In the genomic region with DNA sequence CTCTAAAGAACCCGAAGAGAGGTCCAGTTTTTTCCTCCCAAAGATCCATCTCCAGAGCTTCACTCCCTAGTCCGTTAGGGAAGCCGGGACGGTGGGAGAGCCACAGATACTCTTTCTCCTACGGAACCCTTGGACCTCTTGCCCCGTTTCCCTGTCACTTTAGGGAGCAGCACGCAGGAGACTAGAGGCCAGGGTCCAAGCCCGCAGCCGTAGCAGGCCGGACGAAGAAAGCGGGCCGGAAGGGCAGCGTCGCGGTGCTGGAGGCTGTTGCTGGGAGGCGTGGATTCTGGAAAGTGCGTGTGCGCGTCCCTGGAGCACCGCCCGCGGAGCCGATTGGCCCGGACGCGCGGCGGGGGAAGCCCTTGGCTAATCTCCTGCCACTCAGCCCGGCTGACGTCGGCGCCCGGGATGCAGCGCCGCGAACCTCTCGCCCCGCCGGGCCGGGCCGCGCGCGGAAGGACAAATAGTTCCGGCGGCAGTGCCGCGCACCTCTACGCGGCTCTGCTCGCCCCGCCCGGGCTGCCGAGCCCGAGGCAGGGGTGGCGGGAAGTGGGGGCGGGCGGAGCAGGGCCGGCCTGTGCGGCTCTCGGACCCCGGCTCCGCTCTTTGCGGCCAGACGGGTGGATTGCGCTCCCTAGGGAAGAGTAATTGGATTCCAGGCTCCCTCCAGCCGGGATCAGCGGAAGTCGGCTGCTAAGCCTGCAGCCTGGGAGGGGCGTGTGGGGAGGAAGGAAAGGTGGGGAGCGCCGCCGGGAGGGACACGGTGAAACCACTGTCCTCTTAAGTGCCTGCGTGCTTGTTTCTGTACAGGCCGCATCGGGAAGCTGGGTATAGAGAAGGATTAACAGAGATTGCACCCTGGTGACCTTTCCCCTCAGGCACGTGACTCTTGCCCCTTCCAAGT, we compare ENCODE assay signal across 8 cellular contexts. TPM values are rescaled to one million over a fixed set of nuclear protein-coding genes. Genes with fewer than 3 reads are reported as not detected.
DNase-seq lines count a peak whose midpoint lies in the region; ATAC-seq and TF ChIP-seq lines count a peak whose summit lies in the region.

No MANE protein-coding gene starts in this region.

- peaks cover 0 to 19% of the 10 kb centered on the region in 2 donors for H3K4me1 ChIP-seq in right atrium auricular region
- H3K4me1 ChIP-seq in prostate gland (replicated peaks): no peaks in the 10 kb centered on the region

- TF ChIP-seq POLR2A in GM15510 (IDR thresholded peaks at IDR 0.05; ENCODE audit: borderline replicate concordance, extremely low read depth, insufficient read length) (peak; percentile 84), prostate gland (IDR thresholded peaks at IDR 0.05) (peak; percentile 58)

- no peaks in the 10 kb centered on the region for H3K36me3 Mint-ChIP-seq in T-helper 1 cell treated with Interleukin-12 subunit alpha and Interleukin-12 subunit beta and Interleukin-4 antibody, amounts not matched to agents 30 μg/mL and 1 μg/mL, for 36 hours (ENCODE audit: low read depth)

- peaks cover 18% of the 10 kb centered on the region for H3K4me1 Mint-ChIP-seq in T-helper 1 cell treated with Interleukin-12 subunit alpha and Interleukin-12 subunit beta and Interleukin-4 antibody, amounts not matched to agents 30 μg/mL and 1 μg/mL, for 36 hours (ENCODE audit: low read depth)

- DNase-seq in NCI-H1436 treated with DMSO at 0.1 percent for 48 hours (lab: John Stamatoyannopoulos, UW) (peak; percentile 59), amygdala (lab: John Stamatoyannopoulos, UW) (peak; percentile 66 to 95 (median 87)), right atrium auricular region (ENCODE audit: low spot score) (peak; percentile 94), prostate gland (ENCODE audit: low spot score) (peak; percentile 93), ureter (ENCODE audit: low spot score) (peak; percentile 92)

- peak in 1 of 2 donors; percentile 20 for TF ChIP-seq CTCF in right atrium auricular region (IDR thresholded peaks at IDR 0.05)
- TF ChIP-seq CTCF in prostate gland (IDR thresholded peaks at IDR 0.05): peak in 2 of 4 experiments; percentile 14 to 28

- H3K9me3 ChIP-seq in right atrium auricular region (no peaks in the 10 kb centered on the region), prostate gland (no peaks in the 10 kb centered on the region)

- H3K4me3 ChIP-seq in right atrium auricular region (peak overlapping the region; percentile 66 to 78), prostate gland (peak overlapping the region; percentile 65 to 70)

- no peaks in the 10 kb centered on the region for H3K9me3 Mint-ChIP-seq in T-helper 1 cell treated with Interleukin-12 subunit alpha and Interleukin-12 subunit beta and Interleukin-4 antibody, amounts not matched to agents 30 μg/mL and 1 μg/mL, for 36 hours

- peak; percentile 91 for ATAC-seq in HG02852 (IDR thresholded peaks at IDR 0.05; ENCODE audit: unreplicated experiment)

- H3K27me3 ChIP-seq in right atrium auricular region (no peaks in the 10 kb centered on the region), prostate gland (replicated peaks; ENCODE audit: insufficient read depth) (no peaks in the 10 kb centered on the region)

- H3K27ac ChIP-seq in right atrium auricular region (peak overlapping the region; percentile 97 to 98), prostate gland (peak overlapping the region; percentile 97 to 98)

- no peaks in the 10 kb centered on the region for H3K36me3 ChIP-seq in right atrium auricular region
- H3K36me3 ChIP-seq in prostate gland: no peaks in the 10 kb centered on the region

- H3K27me3 Mint-ChIP-seq in T-helper 1 cell treated with Interleukin-12 subunit alpha and Interleukin-12 subunit beta and Interleukin-4 antibody, amounts not matched to agents 30 μg/mL and 1 μg/mL, for 36 hours (ENCODE audit: low read depth): no peaks in the 10 kb centered on the region

- WGBS in prostate gland: under 1% methylated on average over 72 of the region's 79 CpGs

- intact Hi-C loops in prostate gland (cut with DNase I): loop anchor here (1.0 kb wide), 1 partner anchor 31 kb away; the partner anchor contains the start of gene TCF12

- peak overlapping the region; percentile 77 for H3K4me3 Mint-ChIP-seq in T-helper 1 cell treated with Interleukin-12 subunit alpha and Interleukin-12 subunit beta and Interleukin-4 antibody, amounts not matched to agents 30 μg/mL and 1 μg/mL, for 36 hours

- H3K27ac Mint-ChIP-seq in T-helper 1 cell treated with Interleukin-12 subunit alpha and Interleukin-12 subunit beta and Interleukin-4 antibody, amounts not matched to agents 30 μg/mL and 1 μg/mL, for 36 hours: peak overlapping the region; percentile 71

RNA-seq across cellular contexts. Expression of gene TCF12, which starts 31.3 kb away (rescaled TPM):
- total RNA-seq in right atrium auricular region (10 to 100 TPM; 35.2 to 40.0 TPM), prostate gland (100 to 1,000 TPM in 1 of 2 donors, 10 to 100 TPM in 1; 95.4 to 123 TPM), ureter (158 TPM)

Comparison
In these comparisons a context has a peak if more than half of its experiments do, and no peak if none do; other contexts are left out.
1. Peak in every context shown above with its lines: DNase-seq, ATAC-seq, H3K4me3 ChIP-seq and H3K27ac ChIP-seq.